ENCODE assay signal across 8 cellular contexts in the genomic region with DNA sequence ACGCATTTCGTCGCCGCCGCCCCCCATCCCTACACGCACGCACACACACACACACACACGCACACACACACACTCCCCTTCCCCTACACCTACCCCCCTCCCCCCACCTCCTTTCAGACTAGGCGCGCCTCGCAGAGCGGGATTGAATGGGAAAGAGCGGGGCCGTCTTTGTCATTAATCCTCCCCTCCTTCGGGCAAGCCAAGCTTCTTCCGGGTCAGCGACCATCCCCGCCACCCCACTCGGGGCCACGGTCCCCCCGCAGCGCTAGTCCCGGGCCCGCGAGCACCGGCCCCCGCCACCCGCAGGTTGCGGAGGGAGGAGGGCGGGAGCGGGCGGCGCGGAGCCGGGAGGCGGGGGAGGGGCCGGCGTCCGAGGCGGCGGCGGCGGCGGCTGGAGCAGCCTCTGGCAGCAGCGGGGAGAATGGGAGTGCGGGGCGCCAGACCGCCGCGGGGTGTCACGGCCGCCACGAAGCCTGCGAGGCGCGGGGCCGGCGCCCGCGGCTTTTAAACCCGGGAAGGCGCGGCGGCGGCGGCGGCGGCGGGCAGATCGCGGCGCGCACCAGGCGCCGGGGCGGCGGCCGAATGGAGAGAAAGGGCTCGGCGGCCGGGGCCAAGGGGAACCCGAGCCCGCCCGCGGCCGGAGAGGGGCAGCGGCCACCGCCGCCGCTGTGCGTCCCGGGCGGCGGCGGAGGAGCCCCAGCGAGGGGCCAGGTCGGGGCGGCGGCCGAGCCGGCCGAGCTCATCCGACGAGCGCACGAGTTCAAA. TPM values are rescaled to one million over a fixed set of nuclear protein-coding genes. Genes with fewer than 3 reads are reported as not detected.
DNase-seq lines count a peak whose midpoint lies in the region; ATAC-seq and TF ChIP-seq lines count a peak whose summit lies in the region.

A gene (plus strand): TSS at position 369 of the 765 bp plus-strand sequence. CDS start 214 bp downstream, at position 583.

- WGBS in hepatocyte (ENCODE audit: low lambda C conversion rate, missing lambda C conversion rate): under 1% methylated on average over 25 of the region's 106 CpGs

- H3K9me3 ChIP-seq in adipocyte (ENCODE audit: control insufficient read depth, low read length): no peaks in the 10 kb centered on the region
- no peaks in the 10 kb centered on the region for H3K9me3 ChIP-seq in hepatocyte (ENCODE audit: low read depth)
- no peaks in the 10 kb centered on the region for H3K9me3 ChIP-seq in skeletal muscle satellite cell (replicated peaks; ENCODE audit: low read length)

- H2AFZ ChIP-seq in hepatocyte: peak within 1 kb of the TSS; percentile 84

- DNase-seq in activated CD8-positive, alpha-beta memory T cell treated with anti-CD3 and anti-CD28 coated beads for 24 hours: peak; percentile 76
- DNase-seq in activated CD8-positive, alpha-beta memory T cell treated with anti-CD3 and anti-CD28 coated beads, Interleukin-2, amount 50 U/mL, for 48 hours: no peak
- DNase-seq in NB4 (ENCODE audit: low read depth) (no peak), adipocyte (ENCODE audit: low read depth) (peak; percentile 52), hepatocyte (ENCODE audit: low spot score) (peak; percentile 58), NCI-H510A (lab: John Stamatoyannopoulos, UW) (no peak)

- H3K4me3 ChIP-seq in NB4 (ENCODE audit: low read depth, low read length) (peak within 1 kb of the TSS; percentile 16), adipocyte (ENCODE audit: low read length) (peak within 1 kb of the TSS; percentile 74), hepatocyte (peak within 1 kb of the TSS; percentile 66), skeletal muscle satellite cell (ENCODE audit: low read length) (peak within 1 kb of the TSS; percentile 74)

- no peaks in the 10 kb centered on the region for H4K20me1 ChIP-seq in hepatocyte (ENCODE audit: insufficient read depth, poor library complexity, severe bottlenecking)

- H3K27ac ChIP-seq in hepatocyte: peak within 1 kb of the TSS; percentile 70

- TF ChIP-seq CTCF in NB4 (IDR thresholded peaks at IDR 0.05; ENCODE audit: low read depth, low read length) (no peak), hepatocyte (IDR thresholded peaks at IDR 0.05; ENCODE audit: poor library complexity) (no peak)

- H3K79me2 ChIP-seq in hepatocyte: peaks cover 16% of the 10 kb centered on the region

- TF ChIP-seq POLR2A in NB4 (IDR thresholded peaks at IDR 0.05; ENCODE audit: extremely low read depth, insufficient read length): no peak

- peaks cover 4% of the 10 kb centered on the region for H3K4me1 ChIP-seq in adipocyte (ENCODE audit: control insufficient read depth, insufficient read depth, low read length)
- H3K4me1 ChIP-seq in hepatocyte (ENCODE audit: insufficient read depth): peaks cover 4% of the 10 kb centered on the region
- H3K4me1 ChIP-seq in skeletal muscle satellite cell (ENCODE audit: control insufficient read depth, insufficient read depth, low read length): peaks cover 13% of the 10 kb centered on the region

- H3K9me2 ChIP-seq in hepatocyte (replicated peaks; ENCODE audit: insufficient read depth): no peaks in the 10 kb centered on the region

- H3K9ac ChIP-seq in adipocyte (ENCODE audit: low read length) (no peak within 1 kb of the TSS), skeletal muscle satellite cell (ENCODE audit: low read depth, low read length) (peak within 1 kb of the TSS; percentile 72)

- H3K4me2 ChIP-seq in hepatocyte (peak within 1 kb of the TSS; percentile 98), skeletal muscle satellite cell (ENCODE audit: low read length) (peak within 1 kb of the TSS; percentile 84)

- no peak for ATAC-seq in HG03565 (IDR thresholded peaks at IDR 0.05; ENCODE audit: unreplicated experiment)

- H3K27me3 ChIP-seq in adipocyte (replicated peaks; ENCODE audit: control insufficient read depth, insufficient read depth, low read length): peaks cover 61% of the 10 kb centered on the region
- H3K27me3 ChIP-seq in hepatocyte: peaks cover 36% of the 10 kb centered on the region
- peaks cover 24% of the 10 kb centered on the region for H3K27me3 ChIP-seq in skeletal muscle satellite cell (ENCODE audit: control insufficient read depth, insufficient read depth, low read length)

- H3K36me3 ChIP-seq in adipocyte (ENCODE audit: control insufficient read depth, insufficient read depth, low read length, severe bottlenecking) (no peaks in the 10 kb centered on the region), hepatocyte (replicated peaks; ENCODE audit: insufficient read depth, low read depth) (no peaks in the 10 kb centered on the region), skeletal muscle satellite cell (ENCODE audit: insufficient read depth, low read length) (no peaks in the 10 kb centered on the region)

RNA-seq across cellular contexts. Expression of the gene that starts here (rescaled TPM):
- total RNA-seq in hepatocyte: 2.9 and 3.6 TPM in 2 replicates
- polyA plus RNA-seq in hepatocyte: 3.1 and 4.9 TPM in 2 replicates
- under 0.01 and 1.7 TPM in 2 replicates for total RNA-seq in skeletal muscle satellite cell (2012; rRNA removed)

Comparison
In these comparisons a context has a peak if more than half of its experiments do, and no peak if none do; other contexts are left out.
1. DNase-seq: peak in activated CD8-positive, alpha-beta memory T cell treated with anti-CD3 and anti-CD28 coated beads for 24 hours (single experiment), adipocyte (single experiment) and hepatocyte (single experiment); none in activated CD8-positive, alpha-beta memory T cell treated with anti-CD3 and anti-CD28 coated beads, Interleukin-2, amount 50 U/mL, for 48 hours (single experiment), NB4 (single experiment) and NCI-H510A (single experiment).
2. H3K4me3 ChIP-seq: peak in every context shown above with its lines; median percentile 74 in adipocyte; 74 in skeletal muscle satellite cell; 66 in hepatocyte; 16 in NB4.